12 cellular contexts compared by ENCODE assay signal in genomic region chr7:5670173-5670933, GRCh38.
DNase-seq lines count a peak whose midpoint lies in the region; ATAC-seq and TF ChIP-seq lines count a peak whose summit lies in the region.
"Had no signal": no experiment of that assay in that cellular context is flagged by ENCODE, and none has a peak within 500 bp of the region (broad histone marks: within the 10 kb centered on the region; RNA-seq: fewer than 3 reads in every experiment).

No MANE protein-coding gene starts in this region.

- no peak for ATAC-seq in HG03439 (IDR thresholded peaks at IDR 0.05; ENCODE audit: unreplicated experiment)
- ATAC-seq: gastrocnemius medialis, WTC11 had no signal

- no peaks in the 10 kb centered on the region for H3K27me3 Mint-ChIP-seq in dendritic cell treated with granulocyte-macrophage colony-stimulating factor and Interleukin-4, amounts not matched to agents 40 ng/mL and 50 ng/mL, for 4 days
- no peaks in the 10 kb centered on the region for H3K27me3 Mint-ChIP-seq in neural crest cell (ENCODE audit: low read depth)

- H3K27ac ChIP-seq in DOHH2 (ENCODE audit: low read depth, low read length): no peak overlapping the region
- H3K27ac ChIP-seq: gastrocnemius medialis, neural progenitor cell had no signal

- no peaks in the 10 kb centered on the region for H3K9me3 ChIP-seq in DOHH2 (ENCODE audit: control insufficient read depth, insufficient read depth, low read length)
- H3K9me3 ChIP-seq: gastrocnemius medialis had no signal

- no peaks in the 10 kb centered on the region for H3K79me2 ChIP-seq in DOHH2 (ENCODE audit: control insufficient read depth, low read length)

- peak overlapping the region; percentile 87 for H3K27ac Mint-ChIP-seq in dendritic cell treated with granulocyte-macrophage colony-stimulating factor and Interleukin-4, amounts not matched to agents 40 ng/mL and 50 ng/mL, for 4 days
- H3K27ac Mint-ChIP-seq in neural crest cell (ENCODE audit: unreplicated experiment): peak overlapping the region; percentile 87
- H3K27ac Mint-ChIP-seq: neural progenitor cell had no signal

- intact Hi-C loops in dendritic cell treated with granulocyte-macrophage colony-stimulating factor and Interleukin-4, amounts not matched to agents 40 ng/mL and 50 ng/mL, for 4 days (cut with micrococcal nuclease): loop anchor here (1.0 kb wide), 1 partner anchor 34 kb away; no protein-coding TSS in a partner anchor

- H3K4me3 ChIP-seq in DOHH2 (ENCODE audit: low read length): no peak overlapping the region
- H3K4me3 ChIP-seq: gastrocnemius medialis, neural progenitor cell had no signal

- H3K4me3 Mint-ChIP-seq in dendritic cell treated with granulocyte-macrophage colony-stimulating factor and Interleukin-4, amounts not matched to agents 40 ng/mL and 50 ng/mL, for 4 days: peak overlapping the region; percentile 33
- no peak overlapping the region for H3K4me3 Mint-ChIP-seq in neural crest cell
- H3K4me3 Mint-ChIP-seq: neural progenitor cell, WTC11 had no signal

- H3K9me2 ChIP-seq in DOHH2 (replicated peaks; ENCODE audit: control insufficient read depth, low read length): no peaks in the 10 kb centered on the region

- H3K27me3 ChIP-seq in DOHH2 (ENCODE audit: control insufficient read depth, low read length): no peaks in the 10 kb centered on the region
- H3K27me3 ChIP-seq: gastrocnemius medialis, neural progenitor cell had no signal

- no peaks in the 10 kb centered on the region for H3K9me3 Mint-ChIP-seq in dendritic cell treated with granulocyte-macrophage colony-stimulating factor and Interleukin-4, amounts not matched to agents 40 ng/mL and 50 ng/mL, for 4 days
- no peaks in the 10 kb centered on the region for H3K9me3 Mint-ChIP-seq in neural crest cell
- H3K9me3 Mint-ChIP-seq: neural progenitor cell, WTC11 had no signal

- no peaks in the 10 kb centered on the region for H3F3A ChIP-seq in DOHH2 (ENCODE audit: control insufficient read depth, insufficient read depth)

- H4K20me1 ChIP-seq in DOHH2 (ENCODE audit: control insufficient read depth, insufficient read depth, low read depth, low read length): 0 out of 2 replicates have a peak, but pooled peaks cover 5% of the 10 kb centered on the region

- TF ChIP-seq CTCF in DOHH2 (IDR thresholded peaks at IDR 0.05; ENCODE audit: low read depth, low read length, poor library complexity, severe bottlenecking) (no peak), neural crest cell (conservative IDR thresholded peaks at IDR 0.05) (no peak)

- peaks cover 69% of the 10 kb centered on the region for H3K4me1 Mint-ChIP-seq in dendritic cell treated with granulocyte-macrophage colony-stimulating factor and Interleukin-4, amounts not matched to agents 40 ng/mL and 50 ng/mL, for 4 days (ENCODE audit: low read depth)
- peaks cover 10% of the 10 kb centered on the region for H3K4me1 Mint-ChIP-seq in neural crest cell

- peaks cover 37% of the 10 kb centered on the region for H3K36me3 Mint-ChIP-seq in dendritic cell treated with granulocyte-macrophage colony-stimulating factor and Interleukin-4, amounts not matched to agents 40 ng/mL and 50 ng/mL, for 4 days (ENCODE audit: low read depth)
- H3K36me3 Mint-ChIP-seq in neural crest cell (ENCODE audit: low read depth): no peaks in the 10 kb centered on the region
- H3K36me3 Mint-ChIP-seq: WTC11 had no signal

- peaks cover 3% of the 10 kb centered on the region; the same call in 1 of the 2 replicates for H3K36me3 ChIP-seq in DOHH2 (ENCODE audit: control insufficient read depth, low read length)
- H3K36me3 ChIP-seq: gastrocnemius medialis, neural progenitor cell had no signal

- peak; percentile 89 for DNase-seq in NOMO-1 treated with DMSO at 0.1 percent for 48 hours (lab: John Stamatoyannopoulos, UW; ENCODE audit: unreplicated experiment)
- no peak for DNase-seq in neural crest cell (ENCODE audit: low read depth, low spot score)
- DNase-seq in NCI-H1105 treated with DMSO at 0.1 percent for 48 hours (lab: John Stamatoyannopoulos, UW): no peak
- DNase-seq in NCI-H2196 (lab: John Stamatoyannopoulos, UW; ENCODE audit: unreplicated experiment): no peak
- no peak for DNase-seq in effector CD8-positive, alpha-beta T cell (lab: John Stamatoyannopoulos, UW)
- DNase-seq: NCI-H510A treated with DMSO at 0.1 percent for 48 hours had no signal

- peak overlapping the region; percentile 11; the same call in 1 of the 2 replicates for H3K4me2 ChIP-seq in DOHH2 (ENCODE audit: low read length)
- H3K4me2 ChIP-seq: neural progenitor cell had no signal

- peaks cover 10% of the 10 kb centered on the region for H3K4me1 ChIP-seq in DOHH2 (ENCODE audit: control insufficient read depth, low read length)
